9 cellular contexts compared by ENCODE assay signal in genomic region chr2:178819992-178820391, GRCh38. TPM values are rescaled to one million over a fixed set of nuclear protein-coding genes. Genes with fewer than 3 reads are reported as not detected.
DNase-seq lines count a peak whose midpoint lies in the region; ATAC-seq and TF ChIP-seq lines count a peak whose summit lies in the region.
"Had no signal": no experiment of that assay in that cellular context is flagged by ENCODE, and none has a peak within 500 bp of the region (broad histone marks: within the 10 kb centered on the region; RNA-seq: fewer than 3 reads in every experiment).

No MANE protein-coding gene starts in this region.

- intact Hi-C loops in esophagus squamous epithelium (cut with DNase I) = no loop called here
- intact Hi-C loops in stomach (cut with DNase I; ENCODE audit: low total_unique reads) = no loop called here

- no peaks in the 10 kb centered on the region for H3K9me3 ChIP-seq in esophagus squamous epithelium
- H3K9me3 ChIP-seq in stomach = no peaks in the 10 kb centered on the region

- peak overlapping the region; percentile 73 for H3K27ac Mint-ChIP-seq in memory B cell

- ATAC-seq in GM18867 (IDR thresholded peaks at IDR 0.05; ENCODE audit: unreplicated experiment) = peak; percentile 80
- peak; percentile 88 for ATAC-seq in GM21786 (IDR thresholded peaks at IDR 0.05; ENCODE audit: unreplicated experiment)
- ATAC-seq in memory B cell (ENCODE audit: low read depth) = peak; percentile 41
- ATAC-seq in GM19328 (IDR thresholded peaks at IDR 0.05; ENCODE audit: unreplicated experiment) = no peak

- WGBS in esophagus squamous epithelium, 2 donors = 16 to 24% methylated on average over 4 of the region's 4 CpGs
- WGBS in stomach, 5 donors = 21 to 31% (median 29%) methylated on average over 4 of the region's 4 CpGs

- H3K36me3 Mint-ChIP-seq in memory B cell = peaks cover 12% of the 10 kb centered on the region

- H3K27ac ChIP-seq in esophagus squamous epithelium (no peak overlapping the region), stomach (no peak overlapping the region)

- H3K4me3 Mint-ChIP-seq in memory B cell = peak overlapping the region; percentile 67

- TF ChIP-seq POLR2A in esophagus squamous epithelium (IDR thresholded peaks at IDR 0.05) (no peak), stomach (IDR thresholded peaks at IDR 0.05) (no peak)

- no peak for TF ChIP-seq CTCF in esophagus squamous epithelium (IDR thresholded peaks at IDR 0.05)
- TF ChIP-seq CTCF in stomach (IDR thresholded peaks at IDR 0.05) = no peak

- H3K27me3 Mint-ChIP-seq in memory B cell = no peaks in the 10 kb centered on the region

- no peaks in the 10 kb centered on the region for H3K9me3 Mint-ChIP-seq in memory B cell

- H3K4me1 Mint-ChIP-seq in memory B cell = peaks cover 6% of the 10 kb centered on the region

- H3K4me1 ChIP-seq in esophagus squamous epithelium (no peaks in the 10 kb centered on the region), stomach (peaks cover 0 to 5% (median 0%) of the 10 kb centered on the region in 4 donors)

- H3K27me3 ChIP-seq in esophagus squamous epithelium (no peaks in the 10 kb centered on the region), stomach (no peaks in the 10 kb centered on the region)

- no peak overlapping the region for H3K4me3 ChIP-seq in esophagus squamous epithelium
- H3K4me3 ChIP-seq in stomach = no peak overlapping the region

- DNase-seq in M059J (ENCODE audit: low read depth) (peak; percentile 25), memory B cell (ENCODE audit: low spot score in 2 of 2) (no peak), NCI-H2029 (lab: John Stamatoyannopoulos, UW) (no peak), esophagus squamous epithelium (lab: John Stamatoyannopoulos, UW) (no peak), stomach (no peak)

- no peak for TF ChIP-seq EP300 in stomach (IDR thresholded peaks at IDR 0.05)

- H3K36me3 ChIP-seq in esophagus squamous epithelium (no peaks in the 10 kb centered on the region), stomach (no peaks in the 10 kb centered on the region)

RNA-seq across cellular contexts. Expression of gene TTN, which starts 12.8 kb away (rescaled TPM):
- 0.52 and 0.71 TPM in 2 replicates for total RNA-seq in M059J (2014; rRNA removed; shearing (Covaris generic))
- total RNA-seq in esophagus squamous epithelium = 1 to 10 TPM in 2 of 4 donors, under 1 TPM in 2; 0.19 to 3.1 (median 1.7) TPM
- total RNA-seq in stomach = 10 to 100 TPM in 1 of 5 donors, 1 to 10 TPM in 4; 1.8 to 12.8 (median 3.9) TPM
- under 1 TPM; 0.03 to 0.37 (median 0.31) TPM for polyA plus RNA-seq in stomach
- total RNA-seq: H4 had no signal
